ENCODE assay signal across 9 cellular contexts in the genomic region with DNA sequence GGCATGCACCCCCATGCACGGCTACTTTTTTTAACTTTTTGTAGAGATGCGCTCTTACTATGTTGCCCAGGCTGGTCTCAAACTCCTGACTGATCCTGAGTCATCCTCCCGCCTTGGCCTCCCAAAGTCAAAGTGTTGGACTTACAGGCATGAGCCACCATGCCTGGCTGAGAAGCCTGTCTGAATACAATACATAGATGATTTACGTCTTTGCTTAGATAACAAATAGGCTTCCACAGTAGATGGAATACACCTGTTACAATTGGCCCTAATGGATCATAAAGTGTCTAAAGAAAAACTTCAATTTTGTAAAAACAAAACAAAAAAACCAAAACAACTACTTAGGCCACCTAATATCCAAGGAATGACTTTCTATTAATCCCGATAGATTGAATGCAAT.
"Had no signal": no experiment of that assay in that cellular context is flagged by ENCODE, and none has a peak within 500 bp of the region (broad histone marks: within the 10 kb centered on the region; RNA-seq: fewer than 3 reads in every experiment).

No MANE protein-coding gene starts in this region.

- H3K27me3 Mint-ChIP-seq: IgD-negative memory B cell had no signal

- H3K36me3 Mint-ChIP-seq: IgD-negative memory B cell had no signal

- FAIRE-seq: HepG2, HTR-8/SVneo had no signal

- H3K27ac Mint-ChIP-seq: IgD-negative memory B cell had no signal

- H3K4me2 ChIP-seq: KMS-11 had no signal

- H3K9ac ChIP-seq: KMS-11 had no signal

- H3K4me3 Mint-ChIP-seq: IgD-negative memory B cell had no signal

- H3K27ac ChIP-seq: HL-60, KMS-11 had no signal

- DNase-seq: IMR-90, Karpas-422, KBM-7, KG1 had no signal

- H3K4me1 Mint-ChIP-seq: IgD-negative memory B cell had no signal

- ATAC-seq: HepG2 had no signal
